8 cellular contexts compared by ENCODE assay signal in the genomic region with DNA sequence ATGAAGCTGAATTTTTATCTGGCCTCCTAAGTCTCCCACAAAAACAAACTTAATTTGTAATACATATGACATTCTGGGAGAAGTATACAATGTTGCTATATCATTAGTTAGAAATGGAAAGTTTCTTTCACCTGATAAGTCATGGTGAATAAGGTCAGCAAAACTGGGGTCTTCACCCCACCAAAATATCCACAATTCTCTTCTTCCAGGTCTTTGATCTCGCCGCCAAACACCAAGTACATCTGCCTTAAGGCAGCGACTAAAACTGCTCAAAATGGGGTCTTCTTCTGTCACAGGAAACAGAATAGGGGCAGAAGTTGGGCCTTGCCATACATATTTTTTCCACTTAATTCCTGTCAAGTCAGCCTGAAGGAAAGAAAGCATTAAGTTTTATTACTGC. TPM values are rescaled to one million over a fixed set of nuclear protein-coding genes. Genes with fewer than 3 reads are reported as not detected.
DNase-seq lines count a peak whose midpoint lies in the region; ATAC-seq and TF ChIP-seq lines count a peak whose summit lies in the region.

No MANE protein-coding gene starts in this region.

- H3K9me3 Mint-ChIP-seq in T-helper 2 cell treated with Interferon-gamma antibody and Interleukin-4, amounts not matched to agents 5 μg/mL and 100 μg/mL, for 36 hours, result no peaks in the 10 kb centered on the region
- H3K9me3 Mint-ChIP-seq in activated CD8-positive, alpha-beta T cell treated with anti-CD3 and anti-CD28 coated beads for 36 hours, result no peaks in the 10 kb centered on the region
- H3K9me3 Mint-ChIP-seq in glutamatergic neuron (ENCODE audit: unreplicated experiment), result peaks cover 13% of the 10 kb centered on the region
- no peaks in the 10 kb centered on the region for H3K9me3 Mint-ChIP-seq in stimulated activated naive B cell treated with anti-CD40 and anti-IgM and Interleukin-4, amounts not matched to agents 10 μg/mL and 1 μg/mL and 100 μg/mL, for 72 hours

- H3K27ac Mint-ChIP-seq in T-helper 2 cell treated with Interferon-gamma antibody and Interleukin-4, amounts not matched to agents 5 μg/mL and 100 μg/mL, for 36 hours, result peak overlapping the region; percentile 93
- peak overlapping the region; percentile 94 for H3K27ac Mint-ChIP-seq in activated CD8-positive, alpha-beta T cell treated with anti-CD3 and anti-CD28 coated beads for 36 hours
- H3K27ac Mint-ChIP-seq in glutamatergic neuron (ENCODE audit: unreplicated experiment), result peak overlapping the region; percentile 98
- peak overlapping the region; percentile 51 for H3K27ac Mint-ChIP-seq in stimulated activated naive B cell treated with anti-CD40 and anti-IgM and Interleukin-4, amounts not matched to agents 10 μg/mL and 1 μg/mL and 100 μg/mL, for 72 hours

- peaks cover 33% of the 10 kb centered on the region for H3K36me3 Mint-ChIP-seq in T-helper 2 cell treated with Interferon-gamma antibody and Interleukin-4, amounts not matched to agents 5 μg/mL and 100 μg/mL, for 36 hours (ENCODE audit: low read depth)
- peaks cover 24% of the 10 kb centered on the region for H3K36me3 Mint-ChIP-seq in activated CD8-positive, alpha-beta T cell treated with anti-CD3 and anti-CD28 coated beads for 36 hours (ENCODE audit: low read depth)
- peaks cover 4% of the 10 kb centered on the region for H3K36me3 Mint-ChIP-seq in glutamatergic neuron (ENCODE audit: unreplicated experiment)
- peaks cover 18 to 22% of the 10 kb centered on the region in 2 donors for H3K36me3 Mint-ChIP-seq in stimulated activated naive B cell treated with anti-CD40 and anti-IgM and Interleukin-4, amounts not matched to agents 10 μg/mL and 1 μg/mL and 100 μg/mL, for 72 hours

- H3K27me3 Mint-ChIP-seq in T-helper 2 cell treated with Interferon-gamma antibody and Interleukin-4, amounts not matched to agents 5 μg/mL and 100 μg/mL, for 36 hours (ENCODE audit: low read depth), result no peaks in the 10 kb centered on the region
- no peaks in the 10 kb centered on the region for H3K27me3 Mint-ChIP-seq in activated CD8-positive, alpha-beta T cell treated with anti-CD3 and anti-CD28 coated beads for 36 hours
- peaks cover 9% of the 10 kb centered on the region for H3K27me3 Mint-ChIP-seq in glutamatergic neuron (ENCODE audit: unreplicated experiment)
- no peaks in the 10 kb centered on the region for H3K27me3 Mint-ChIP-seq in stimulated activated naive B cell treated with anti-CD40 and anti-IgM and Interleukin-4, amounts not matched to agents 10 μg/mL and 1 μg/mL and 100 μg/mL, for 72 hours

- CTCF ChIA-PET in activated CD8-positive, alpha-beta T cell treated with anti-CD3 and anti-CD28 coated beads for 36 hours (lab: Charles Lee), result interaction anchor here (1.1 to 3.6 kb wide), 3 partner anchors 10 to 46 kb away, joined by 4 to 18 read pairs (median 8); no protein-coding TSS in a partner anchor

- H3K4me3 Mint-ChIP-seq in T-helper 2 cell treated with Interferon-gamma antibody and Interleukin-4, amounts not matched to agents 5 μg/mL and 100 μg/mL, for 36 hours, result peak overlapping the region; percentile 91
- H3K4me3 Mint-ChIP-seq in activated CD8-positive, alpha-beta T cell treated with anti-CD3 and anti-CD28 coated beads for 36 hours, result peak overlapping the region; percentile 94
- peak overlapping the region; percentile 98 for H3K4me3 Mint-ChIP-seq in glutamatergic neuron (ENCODE audit: unreplicated experiment)
- H3K4me3 Mint-ChIP-seq in stimulated activated naive B cell treated with anti-CD40 and anti-IgM and Interleukin-4, amounts not matched to agents 10 μg/mL and 1 μg/mL and 100 μg/mL, for 72 hours, result peak overlapping the region; percentile 89 to 94

- POLR2A ChIA-PET in activated CD8-positive, alpha-beta T cell treated with anti-CD3 and anti-CD28 coated beads for 36 hours (lab: Charles Lee), result interaction anchor here (1.5 kb wide), 2 partner anchors 11 to 200 kb away, joined by 3 read pairs; a partner anchor contains a TSS

- no peak for TF ChIP-seq CTCF in activated CD8-positive, alpha-beta T cell treated with anti-CD3 and anti-CD28 coated beads for 36 hours (IDR thresholded peaks at IDR 0.05)
- no peak for TF ChIP-seq CTCF in glutamatergic neuron (IDR thresholded peaks at IDR 0.05; ENCODE audit: partially characterized antibody, unreplicated experiment)

- intact Hi-C loops in activated CD8-positive, alpha-beta T cell treated with anti-CD3 and anti-CD28 coated beads for 36 hours (cut with micrococcal nuclease), result no loop called here

- no peak for ATAC-seq in activated CD8-positive, alpha-beta T cell treated with anti-CD3 and anti-CD28 coated beads for 36 hours
- no peak for ATAC-seq in stimulated activated naive B cell treated with anti-CD40 and anti-IgM and Interleukin-4, amounts not matched to agents 10 μg/mL and 1 μg/mL and 100 μg/mL, for 72 hours (replicated peaks)
- no peak for ATAC-seq in HG02840 (IDR thresholded peaks at IDR 0.05; ENCODE audit: low FRiP score, unreplicated experiment)
- ATAC-seq in HG03460 (IDR thresholded peaks at IDR 0.05; ENCODE audit: unreplicated experiment), result no peak

- DNase-seq in T-helper 2 cell treated with Interferon-gamma antibody and Interleukin-4, amounts not matched to agents 5 μg/mL and 100 μg/mL, for 36 hours (ENCODE audit: low spot score), result no peak
- no peak for DNase-seq in T-helper 2 cell
- DNase-seq in activated CD8-positive, alpha-beta T cell treated with anti-CD3 and anti-CD28 coated beads for 36 hours, result no peak
- DNase-seq in glutamatergic neuron, result no peak
- no peak for DNase-seq in stimulated activated naive B cell treated with anti-CD40 and anti-IgM and Interleukin-4, amounts not matched to agents 10 μg/mL and 1 μg/mL and 100 μg/mL, for 72 hours
- DNase-seq in NCI-H510A treated with DMSO at 0.1 percent for 48 hours (lab: John Stamatoyannopoulos, UW), result no peak

- peaks cover 39% of the 10 kb centered on the region for H3K4me1 Mint-ChIP-seq in T-helper 2 cell treated with Interferon-gamma antibody and Interleukin-4, amounts not matched to agents 5 μg/mL and 100 μg/mL, for 36 hours (ENCODE audit: low read depth)
- peaks cover 37% of the 10 kb centered on the region for H3K4me1 Mint-ChIP-seq in activated CD8-positive, alpha-beta T cell treated with anti-CD3 and anti-CD28 coated beads for 36 hours (ENCODE audit: low read depth)
- H3K4me1 Mint-ChIP-seq in glutamatergic neuron (ENCODE audit: low read depth, unreplicated experiment), result peaks cover 33% of the 10 kb centered on the region
- H3K4me1 Mint-ChIP-seq in stimulated activated naive B cell treated with anti-CD40 and anti-IgM and Interleukin-4, amounts not matched to agents 10 μg/mL and 1 μg/mL and 100 μg/mL, for 72 hours, result peaks cover 27 to 49% of the 10 kb centered on the region in 2 donors

RNA-seq across cellular contexts. Expression of a gene that starts 2.1 kb away (rescaled TPM):
- 10 to 100 TPM; 36.2 to 36.4 TPM for total RNA-seq in activated CD8-positive, alpha-beta T cell treated with anti-CD3 and anti-CD28 coated beads for 36 hours
- 130 TPM for total RNA-seq in glutamatergic neuron (ENCODE audit: unreplicated experiment)
